ENCODE assay signal across 19 cellular contexts in the genomic region with DNA sequence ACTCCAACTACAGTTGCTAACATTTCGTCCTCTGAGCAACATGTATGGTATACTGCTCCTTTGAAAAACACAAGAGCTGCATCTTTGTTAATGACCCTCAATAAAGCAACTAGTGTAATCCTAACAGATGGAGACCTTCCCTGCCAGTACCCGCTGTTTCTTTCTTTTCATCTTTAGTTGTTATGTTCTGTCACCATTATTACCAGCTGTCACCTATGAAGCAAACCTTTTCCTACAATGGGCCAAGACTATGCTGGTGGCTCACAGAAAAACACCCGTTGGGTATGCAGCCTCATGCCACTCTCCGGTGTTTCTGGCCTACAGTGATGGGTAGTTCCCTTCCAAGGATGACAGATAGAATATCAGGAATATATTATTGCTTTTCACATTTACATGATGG. TPM values are rescaled to one million over a fixed set of nuclear protein-coding genes. Genes with fewer than 3 reads are reported as not detected.
DNase-seq lines count a peak whose midpoint lies in the region; ATAC-seq and TF ChIP-seq lines count a peak whose summit lies in the region.
"Had no signal": no experiment of that assay in that cellular context is flagged by ENCODE, and none has a peak within 500 bp of the region (broad histone marks: within the 10 kb centered on the region; RNA-seq: fewer than 3 reads in every experiment).

No MANE protein-coding gene starts in this region.

- peaks cover 0 to 26% (median 3%) of the 10 kb centered on the region in 12 donors for H3K9me3 ChIP-seq in heart left ventricle
- H3K9me3 ChIP-seq: HAP-1 had no signal

- WGBS in heart left ventricle, 4 donors: 74 to 93% (median 87%) methylated on average over 4 of the region's 4 CpGs

- peaks cover 0 to 34% (median 12%) of the 10 kb centered on the region in 12 donors for H3K4me1 ChIP-seq in heart left ventricle
- H3K4me1 ChIP-seq: HAP-1 had no signal

- intact Hi-C loops in heart left ventricle (cut with DNase I): loop anchor here in 3 of 10 donors (5.0 to 10.0 kb wide), 3 partner anchors 108 to 131 kb away; no protein-coding TSS in a partner anchor
- intact Hi-C loops in left cardiac atrium (cut with DNase I): no loop called here
- intact Hi-C loops in left colon (cut with DNase I, micrococcal nuclease): no loop called here

- H3K27ac ChIP-seq in heart left ventricle (peak overlapping the region; percentile 49 to 90 (median 81)), brain microvascular endothelial cell (no peak overlapping the region)

- in situ Hi-C loops in brain microvascular endothelial cell (cut with HindIII; ENCODE audit: low pct_ligation_motif_present, low sequenced_read_pairs): no loop called here

- no peak for TF ChIP-seq CTCF in heart left ventricle (IDR thresholded peaks at IDR 0.05)
- TF ChIP-seq CTCF in brain microvascular endothelial cell (IDR thresholded peaks at IDR 0.05; ENCODE audit: low read depth, low read length, missing control alignments): no peak

- DNase-seq in heart left ventricle (no peak), left cardiac atrium (no peak), Ammon's horn (ENCODE audit: low spot score) (peak; percentile 42), NCI-H524 treated with DMSO at 0.1 percent for 48 hours (lab: John Stamatoyannopoulos, UW) (peak; percentile 7), left colon (no peak), CD1c-positive myeloid dendritic cell (ENCODE audit: extremely low spot score) (no peak), brain microvascular endothelial cell (no peak)
- no peak for DNase-seq in activated CD4-positive, alpha-beta T cell treated with anti-CD3 and anti-CD28 coated beads for 48 hours
- DNase-seq: 8988T; AML-193; Calu3; CD4-positive, alpha-beta T cell; DMS153; DMS79 treated with DMSO at 0.1 percent for 48 hours; GF-D8 had no signal

- H3K27me3 ChIP-seq in heart left ventricle (no peaks in the 10 kb centered on the region), brain microvascular endothelial cell (replicated peaks) (no peaks in the 10 kb centered on the region)
- H3K27me3 ChIP-seq: BLaER1 treated with 17β-estradiol and CSF1 and Interleukin-3, amounts not matched to agents 10 nM and 100 nM had no signal

- H3K36me3 ChIP-seq in heart left ventricle: no peaks in the 10 kb centered on the region
- no peaks in the 10 kb centered on the region for H3K36me3 ChIP-seq in brain microvascular endothelial cell (replicated peaks)
- H3K36me3 ChIP-seq: HAP-1 had no signal

- H3K4me3 ChIP-seq in heart left ventricle: no peak overlapping the region
- no peak overlapping the region for H3K4me3 ChIP-seq in brain microvascular endothelial cell (ENCODE audit: low read depth, low read length)
- H3K4me3 ChIP-seq: BLaER1 treated with 17β-estradiol and CSF1 and Interleukin-3, amounts not matched to agents 10 nM and 100 nM; HAP-1 had no signal

- ATAC-seq in heart left ventricle: no peak
- no peak for ATAC-seq in left cardiac atrium
- peak; percentile 29 for ATAC-seq in left colon

- no peak for TF ChIP-seq POLR2A in heart left ventricle (IDR thresholded peaks at IDR 0.05)

RNA-seq across cellular contexts. Expression of gene CYSLTR2, which starts 29.7 kb away (rescaled TPM):
- total RNA-seq in heart left ventricle (10 to 100 TPM in 2 of 9 donors, 1 to 10 TPM in 7; 3.8 to 11.5 (median 5.4) TPM), left cardiac atrium (1 to 10 TPM; 6.1 to 7.0 TPM), left colon (under 1 TPM; 0.27 to 0.36 TPM)
- 1 to 10 TPM; 1.8 to 6.1 TPM for polyA plus RNA-seq in heart left ventricle
- total RNA-seq: Calu3, H1, HT1080 had no signal
- polyA plus RNA-seq: H1 had no signal

Comparison
In these comparisons a context has a peak if more than half of its experiments do, and no peak if none do; other contexts are left out.
1. DNase-seq: peak in Ammon's horn (single experiment) and NCI-H524 treated with DMSO at 0.1 percent for 48 hours (single experiment); none in heart left ventricle (0 of 5), left cardiac atrium (single experiment), left colon (0 of 2), CD1c-positive myeloid dendritic cell (single experiment), brain microvascular endothelial cell (single experiment) and activated CD4-positive, alpha-beta T cell treated with anti-CD3 and anti-CD28 coated beads for 48 hours (single experiment).